Comparison of ENCODE assay signal across 16 cellular contexts in genomic region chr1:234265861-234266260, GRCh38.
"Had no signal": no experiment of that assay in that cellular context is flagged by ENCODE, and none has a peak within 500 bp of the region (broad histone marks: within the 10 kb centered on the region; RNA-seq: fewer than 3 reads in every experiment).

No MANE protein-coding gene starts in this region.

- H3K9me3 Mint-ChIP-seq: activated T-cell treated with anti-CD3 and anti-CD28 coated beads, Interleukin-2, amount 50 U/mL, for 4 hours; natural killer cell treated with Interleukin-12 subunit alpha and Interleukin-12 subunit beta and Interleukin-15 and Interleukin-18, amount 100 ng/mL, for 72 hours; stimulated activated naive CD8-positive, alpha-beta T cell treated with anti-CD3 and anti-CD28 coated beads, Interleukin-15, Interleukin-2, amounts not matched to agents 100 ng/mL and 50 ng/mL, for 24 hours had no signal

- H3K27me3 Mint-ChIP-seq: activated CD4-positive, alpha-beta T cell treated with anti-CD3 and anti-CD28 coated beads, Interleukin-2, amount 10 ng/mL, durations not matched to agents 7 days and 5 days; stimulated activated naive CD8-positive, alpha-beta T cell treated with anti-CD3 and anti-CD28 coated beads, Interleukin-15, Interleukin-2, amounts not matched to agents 100 ng/mL and 50 ng/mL, for 24 hours had no signal

- ATAC-seq: activated T-cell treated with anti-CD3 and anti-CD28 coated beads, Interleukin-2, amount 50 U/mL, for 4 hours; gastrocnemius medialis; left lobe of liver had no signal

- H3K4me3 Mint-ChIP-seq: activated CD4-positive, alpha-beta T cell treated with anti-CD3 and anti-CD28 coated beads, Interleukin-2, amount 10 ng/mL, durations not matched to agents 7 days and 5 days; activated naive CD4-positive, alpha-beta T cell treated with anti-CD3 and anti-CD28 coated beads for 36 hours; activated T-cell treated with anti-CD3 and anti-CD28 coated beads, Interleukin-2, amount 50 U/mL, for 4 hours; natural killer cell treated with Interleukin-12 subunit alpha and Interleukin-12 subunit beta and Interleukin-15 and Interleukin-18, amount 100 ng/mL, for 72 hours; stimulated activated naive CD8-positive, alpha-beta T cell treated with anti-CD3 and anti-CD28 coated beads, Interleukin-15, Interleukin-2, amounts not matched to agents 100 ng/mL and 50 ng/mL, for 24 hours had no signal

- H3K36me3 Mint-ChIP-seq: natural killer cell treated with Interleukin-12 subunit alpha and Interleukin-12 subunit beta and Interleukin-15 and Interleukin-18, amount 100 ng/mL, for 72 hours had no signal

- DNase-seq: activated CD4-positive, alpha-beta T cell treated with anti-CD3 and anti-CD28 coated beads, Interleukin-2, amount 10 ng/mL, durations not matched to agents 7 days and 5 days; activated CD4-positive, CD25-positive, alpha-beta regulatory T cell; activated CD8-positive, alpha-beta memory T cell treated with anti-CD3 and anti-CD28 coated beads, Interleukin-2, amount 50 U/mL, for 4 hours; activated naive CD4-positive, alpha-beta T cell treated with anti-CD3 and anti-CD28 coated beads for 36 hours; activated T-cell treated with anti-CD3 and anti-CD28 coated beads, Interleukin-2, amount 50 U/mL, for 4 hours; aorta; brain microvascular endothelial cell; central memory CD4-positive, alpha-beta T cell; colonic mucosa; gastrocnemius medialis; head of caudate nucleus; kidney; occipital lobe had no signal

- H3K27ac Mint-ChIP-seq: activated CD4-positive, alpha-beta T cell treated with anti-CD3 and anti-CD28 coated beads, Interleukin-2, amount 10 ng/mL, durations not matched to agents 7 days and 5 days; activated naive CD4-positive, alpha-beta T cell treated with anti-CD3 and anti-CD28 coated beads for 36 hours; natural killer cell treated with Interleukin-12 subunit alpha and Interleukin-12 subunit beta and Interleukin-15 and Interleukin-18, amount 100 ng/mL, for 72 hours; stimulated activated naive CD8-positive, alpha-beta T cell treated with anti-CD3 and anti-CD28 coated beads, Interleukin-15, Interleukin-2, amounts not matched to agents 100 ng/mL and 50 ng/mL, for 24 hours had no signal
